8 cellular contexts compared by ENCODE assay signal in the genomic region with DNA sequence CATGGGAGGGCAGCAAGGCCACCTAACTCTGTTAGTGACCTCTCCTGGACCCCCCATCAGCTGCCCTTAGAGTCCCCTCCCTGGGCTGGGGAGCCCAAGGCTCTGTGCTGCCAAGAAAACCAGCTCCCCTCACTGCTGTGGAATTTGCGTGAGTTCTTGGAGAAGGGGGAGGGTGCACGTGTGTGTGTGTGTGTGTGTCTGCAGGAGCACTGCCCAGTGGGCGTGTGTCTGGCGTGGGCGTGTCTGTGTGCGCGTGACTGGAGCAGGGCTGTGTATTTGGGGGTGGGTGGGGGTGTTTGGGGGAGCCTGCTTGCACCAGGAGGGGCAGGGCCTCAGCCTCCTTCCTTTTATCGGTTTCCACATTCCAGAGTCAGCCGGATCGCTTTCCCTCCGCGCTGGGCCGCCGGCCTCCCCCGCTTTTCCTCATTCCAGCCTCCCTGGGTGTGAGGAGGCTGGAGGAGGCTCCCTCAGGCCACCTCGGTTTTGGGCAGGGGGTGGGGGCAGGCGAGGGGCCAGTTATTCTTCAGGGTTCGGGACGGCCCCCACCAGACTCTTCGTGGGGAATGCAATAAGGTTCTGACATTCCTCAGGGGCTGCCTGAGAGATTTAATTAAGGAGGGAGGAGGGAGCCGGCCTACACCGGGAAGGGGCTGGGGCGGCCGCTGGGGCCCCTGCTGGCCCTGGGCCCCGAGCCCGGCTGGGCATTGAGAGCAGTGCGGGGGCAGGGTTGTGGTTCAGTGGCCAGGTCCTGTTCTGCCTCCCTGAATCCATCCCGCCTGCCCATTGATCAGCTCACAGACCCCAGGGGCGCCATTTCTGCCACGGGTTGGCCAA. TPM values are rescaled to one million over a fixed set of nuclear protein-coding genes. Genes with fewer than 3 reads are reported as not detected.
DNase-seq lines count a peak whose midpoint lies in the region; FAIRE-seq and TF ChIP-seq lines count a peak whose summit lies in the region.

No MANE protein-coding gene starts in this region.

- H3K27me3 ChIP-seq in breast epithelium (no peaks in the 10 kb centered on the region), subcutaneous abdominal adipose tissue (ENCODE audit: control insufficient read depth in 5 of 5, insufficient read depth in 4 of 5, low read length in 5 of 5) (no peaks in the 10 kb centered on the region)

- no peak for TF ChIP-seq CTCF in breast epithelium (IDR thresholded peaks at IDR 0.05)
- TF ChIP-seq CTCF in kidney (IDR thresholded peaks at IDR 0.05; ENCODE audit: borderline replicate concordance, extremely low read depth, insufficient read depth) = no peak

- FAIRE-seq in kidney (lab: Jason Lieb, UNC) = no peak

- H3K27ac ChIP-seq in breast epithelium = peak overlapping the region; percentile 91 to 97
- H3K27ac ChIP-seq in kidney (ENCODE audit: low read depth in 2 of 2, low read length in 2 of 2) = peak overlapping the region; percentile 91 to 92
- peak overlapping the region; percentile 94 for H3K27ac ChIP-seq in subcutaneous abdominal adipose tissue (ENCODE audit: low read depth, low read length)

- DNase-seq in HUDEP-2 (lab: John Stamatoyannopoulos, UW; ENCODE audit: unreplicated experiment in 76 of 76) (peak in 48 of 76 experiments; percentile 2 to 68 (median 35)), breast epithelium (ENCODE audit: low spot score in 2 of 2) (peak in 1 of 2 donors; percentile 70), kidney (peak; percentile 96), NCI-H1436 treated with DMSO at 0.1 percent for 48 hours (lab: John Stamatoyannopoulos, UW) (no peak), NK-92 (lab: John Stamatoyannopoulos, UW; ENCODE audit: unreplicated experiment) (no peak), NCI-H2081 treated with DMSO at 0.1 percent for 48 hours (lab: John Stamatoyannopoulos, UW) (no peak), HuH-7 (ENCODE audit: low spot score) (no peak)

- no peak for TF ChIP-seq POLR2A in breast epithelium (IDR thresholded peaks at IDR 0.05)

- H3K9me3 ChIP-seq in breast epithelium = no peaks in the 10 kb centered on the region
- H3K9me3 ChIP-seq in kidney (ENCODE audit: control insufficient read depth in 1 of 2, low read length in 2 of 2) = no peaks in the 10 kb centered on the region
- no peaks in the 10 kb centered on the region for H3K9me3 ChIP-seq in subcutaneous abdominal adipose tissue (ENCODE audit: control insufficient read depth in 5 of 5, low read length in 5 of 5)

- peak overlapping the region; percentile 78 to 83 (median 82) for H3K4me3 ChIP-seq in breast epithelium
- peak overlapping the region; percentile 52 to 94 for H3K4me3 ChIP-seq in kidney (ENCODE audit: low read length in 2 of 2)
- peak overlapping the region; percentile 58 to 82 (median 80) for H3K4me3 ChIP-seq in subcutaneous abdominal adipose tissue (ENCODE audit: low read depth in 1 of 5, low read length in 5 of 5)

- H3K36me3 ChIP-seq in breast epithelium = no peaks in the 10 kb centered on the region
- no peaks in the 10 kb centered on the region for H3K36me3 ChIP-seq in kidney (ENCODE audit: control insufficient read depth in 1 of 2, insufficient read depth in 2 of 2, low read length in 2 of 2)
- peaks cover 0 to 10% (median 4%) of the 10 kb centered on the region in 5 donors for H3K36me3 ChIP-seq in subcutaneous abdominal adipose tissue (ENCODE audit: control insufficient read depth in 5 of 5, insufficient read depth in 5 of 5, low read length in 5 of 5)

- H3K4me1 ChIP-seq in breast epithelium (peaks cover 32 to 80% of the 10 kb centered on the region in 2 donors), kidney (ENCODE audit: control insufficient read depth in 1 of 2, insufficient read depth in 1 of 2, low read depth in 1 of 2, low read length in 2 of 2) (peaks cover 46 to 52% of the 10 kb centered on the region in 2 donors), subcutaneous abdominal adipose tissue (ENCODE audit: control insufficient read depth in 5 of 5, insufficient read depth in 5 of 5, low read length in 5 of 5) (peaks cover 3 to 91% (median 77%) of the 10 kb centered on the region in 5 donors)

- intact Hi-C loops in breast epithelium (cut with DNase I; ENCODE audit: low total_unique reads) = no loop called here
- intact Hi-C loops in kidney (cut with DNase I) = no loop called here

- H3K9ac ChIP-seq in kidney (ENCODE audit: low read length in 2 of 2) (peak overlapping the region; percentile 12 to 91), subcutaneous abdominal adipose tissue (ENCODE audit: low read length in 5 of 5) (peak overlapping the region in 4 of 5 donors; percentile 42 to 84 (median 50))

RNA-seq across cellular contexts. Expression of a gene that starts 2.5 kb away (rescaled TPM):
- total RNA-seq in breast epithelium = 10 to 100 TPM; 14.8 to 28.5 (median 16.1) TPM
- 82.7 TPM for total RNA-seq in kidney
- polyA plus RNA-seq in kidney (ENCODE audit: insufficient read depth, low read depth, low replicate concordance) = 75.7 TPM

RNA-seq across cellular contexts. Expression of a gene that starts 23.0 kb away (rescaled TPM):
- total RNA-seq in breast epithelium (10 to 100 TPM; 24.9 to 52.4 (median 49.9) TPM), kidney (29.4 TPM)
- 61.1 TPM for polyA plus RNA-seq in kidney (ENCODE audit: insufficient read depth, low read depth, low replicate concordance)

RNA-seq across cellular contexts. Expression of a gene that starts 42.3 kb away (rescaled TPM):
- total RNA-seq in breast epithelium = 10 to 100 TPM; 19.7 to 25.9 (median 22.7) TPM
- total RNA-seq in kidney = 50.1 TPM
- polyA plus RNA-seq in kidney (ENCODE audit: insufficient read depth, low read depth, low replicate concordance) = 9.8 TPM

RNA-seq across cellular contexts. Expression of a gene that starts 51.5 kb away (rescaled TPM):
- total RNA-seq in breast epithelium (10 to 100 TPM; 32.6 to 54.2 (median 45.9) TPM), kidney (41.1 TPM)
- polyA plus RNA-seq in kidney (ENCODE audit: insufficient read depth, low read depth, low replicate concordance) = 49.4 TPM

RNA-seq across cellular contexts. Expression of a gene that starts 58.3 kb away (rescaled TPM):
- total RNA-seq in breast epithelium = 1 to 10 TPM in 2 of 3 donors, under 1 TPM in 1; 0.96 to 3.9 (median 1.5) TPM
- total RNA-seq in kidney = 68.7 TPM
- polyA plus RNA-seq in kidney (ENCODE audit: insufficient read depth, low read depth, low replicate concordance) = 35.6 TPM

Comparison
In these comparisons a context has a peak if more than half of its experiments do, and no peak if none do; other contexts are left out.
1. DNase-seq: peak in HUDEP-2 (48 of 76) and kidney (single experiment); none in NCI-H1436 treated with DMSO at 0.1 percent for 48 hours (single experiment), NK-92 (single experiment), NCI-H2081 treated with DMSO at 0.1 percent for 48 hours (single experiment) and HuH-7 (single experiment).
2. Peak in every context shown above with its lines, with median percentiles within 50 percentile points of each other: H3K27ac ChIP-seq and H3K4me3 ChIP-seq.